Comparison of ENCODE assay signal across 10 cellular contexts in genomic region chr11:46338988-46339666, GRCh38. TPM values are rescaled to one million over a fixed set of nuclear protein-coding genes. Genes with fewer than 3 reads are reported as not detected.
DNase-seq lines count a peak whose midpoint lies in the region; ATAC-seq, FAIRE-seq and TF ChIP-seq lines count a peak whose summit lies in the region.
"Had no signal": no experiment of that assay in that cellular context is flagged by ENCODE, and none has a peak within 500 bp of the region (broad histone marks: within the 10 kb centered on the region; RNA-seq: fewer than 3 reads in every experiment).

No MANE protein-coding gene starts in this region.

- peaks cover 0 to 6% of the 10 kb centered on the region in 2 donors for H3K4me1 ChIP-seq in esophagus (ENCODE audit: control insufficient read depth in 2 of 2, insufficient read depth in 2 of 2, low read length in 1 of 2)

- ATAC-seq in GM18519 (IDR thresholded peaks at IDR 0.05; ENCODE audit: low FRiP score, unreplicated experiment) (no peak), HG02571 (IDR thresholded peaks at IDR 0.05; ENCODE audit: unreplicated experiment) (no peak), omental fat pad (ENCODE audit: low FRiP score) (no peak)

- TF ChIP-seq CTCF in neural cell (IDR thresholded peaks at IDR 0.05; ENCODE audit: poor library complexity, severe bottlenecking) (peak; percentile 39), omental fat pad (IDR thresholded peaks at IDR 0.05) (no peak)

- peak overlapping the region; percentile 61 for H3K9ac ChIP-seq in neural cell (ENCODE audit: low read length)

- no peaks in the 10 kb centered on the region for H3K27me3 ChIP-seq in esophagus (ENCODE audit: control insufficient read depth in 1 of 2, insufficient read depth in 2 of 2, low read length in 2 of 2)
- H3K27me3 ChIP-seq in neural cell (ENCODE audit: insufficient read depth, low read depth, low read length) = peaks cover 3% of the 10 kb centered on the region

- no peak for TF ChIP-seq RAD21 in neural cell (conservative IDR thresholded peaks at IDR 0.05)

- peak; percentile 30 for DNase-seq in DMS 273 treated with DMSO at 0.1 percent for 48 hours (lab: John Stamatoyannopoulos, UW)
- DNase-seq in NCI-H2227 treated with DMSO at 0.1 percent for 48 hours (lab: John Stamatoyannopoulos, UW) = peak; percentile 72
- no peak for DNase-seq in GM12892 (ENCODE audit: insufficient read length)
- DNase-seq in omental fat pad (ENCODE audit: low spot score) = no peak
- DNase-seq: cortex of kidney had no signal

- H3K4me3 ChIP-seq in esophagus (ENCODE audit: low read depth in 1 of 2, low read length in 2 of 2) (peak overlapping the region in 1 of 2 donors; percentile 9), neural cell (ENCODE audit: low read length) (peak overlapping the region; percentile 54)

- peaks cover 5% of the 10 kb centered on the region for H3K79me2 ChIP-seq in neural cell (replicated peaks; ENCODE audit: insufficient read depth, low read length)

- H3K27ac ChIP-seq in esophagus (ENCODE audit: low read depth in 2 of 2, low read length in 1 of 2) = peak overlapping the region; percentile 42 to 78
- H3K27ac ChIP-seq in neural cell (ENCODE audit: low read length) = peak overlapping the region; percentile 84

- TF ChIP-seq POLR2A in GM12892 (IDR thresholded peaks at IDR 0.05; ENCODE audit: low read depth, low read length) = no peak

- H3K9me3 ChIP-seq in esophagus (ENCODE audit: control insufficient read depth in 2 of 2, insufficient read depth in 1 of 2, low read depth in 1 of 2, low read length in 1 of 2) (no peaks in the 10 kb centered on the region), neural cell (ENCODE audit: low read length) (no peaks in the 10 kb centered on the region)

- FAIRE-seq in GM12892 (lab: Jason Lieb, UNC) = no peak

- TF ChIP-seq EP300 in neural cell (conservative IDR thresholded peaks at IDR 0.05; ENCODE audit: poor library complexity, severe bottlenecking) = no peak

- 27 to 28% methylated on average over 16 of the region's 16 CpGs for WGBS in esophagus, 2 donors

- H3K9me2 ChIP-seq in neural cell (ENCODE audit: insufficient read depth, low read length) = no peaks in the 10 kb centered on the region

- peak overlapping the region; percentile 41 for H3K4me2 ChIP-seq in neural cell (ENCODE audit: low read length)

- no peaks in the 10 kb centered on the region for H3K36me3 ChIP-seq in esophagus (ENCODE audit: control insufficient read depth in 2 of 2, insufficient read depth in 2 of 2, low read length in 1 of 2)
- H3K36me3 ChIP-seq in neural cell (ENCODE audit: insufficient read depth, low read length) = no peaks in the 10 kb centered on the region

- peak overlapping the region; percentile 4 for H2AFZ ChIP-seq in neural cell (ENCODE audit: low read depth, low read length)

- no peaks in the 10 kb centered on the region for H4K20me1 ChIP-seq in neural cell (ENCODE audit: insufficient read depth)

- no peaks in the 10 kb centered on the region for H3F3A ChIP-seq in neural cell (ENCODE audit: insufficient read depth, low read length, poor library complexity, severe bottlenecking)

TF ChIP-seq in neural cell, 6 proteins besides CTCF, POLR2A, EP300 and RAD21:
- TF ChIP-seq MXI1 (conservative IDR thresholded peaks at IDR 0.05; ENCODE audit: poor library complexity, severe bottlenecking) (no peak), POLR2AphosphoS5 (IDR thresholded peaks at IDR 0.05) (peak; percentile 18), TAF1 (IDR thresholded peaks at IDR 0.05; ENCODE audit: low read depth) (no peak), SMC3 (conservative IDR thresholded peaks at IDR 0.05; ENCODE audit: poor library complexity) (peak; percentile 21), REST (IDR thresholded peaks at IDR 0.05; ENCODE audit: borderline replicate concordance) (no peak)

RNA-seq across cellular contexts. Expression of gene DGKZ, which starts 8.1 kb away (rescaled TPM):
- polyA plus RNA-seq in esophagus = 10 to 100 TPM; 27.3 to 36.6 TPM
- polyA plus RNA-seq in neural cell = 55.7 and 91.0 TPM in 2 replicates
- 62.5 and 66.7 TPM in 2 replicates for polyA minus RNA-seq in neural cell
- polyA plus RNA-seq in GM12892 (2012; ENCODE audit: missing spikeins) = 11.6 TPM
- total RNA-seq in omental fat pad = 10 to 100 TPM; 29.2 to 79.4 (median 63.3) TPM

RNA-seq across cellular contexts. Expression of gene MDK, which starts 42.3 kb away (rescaled TPM):
- polyA plus RNA-seq in esophagus = 10 to 100 TPM; 19.9 to 24.3 TPM
- polyA plus RNA-seq in neural cell = 90.3 and 120 TPM in 2 replicates
- 34.3 and 38.1 TPM in 2 replicates for polyA minus RNA-seq in neural cell
- polyA plus RNA-seq in GM12892 (2012; ENCODE audit: missing spikeins) = 6.6 TPM
- 10 to 100 TPM; 11.7 to 18.1 (median 15.2) TPM for total RNA-seq in omental fat pad

RNA-seq across cellular contexts. Expression of gene CHRM4, which starts 52.4 kb away (rescaled TPM):
- polyA plus RNA-seq in esophagus = under 1 TPM in 1 of 2 donors, not detected in 1; 0.02 TPM
- polyA plus RNA-seq in neural cell = 8.2 and 11.6 TPM in 2 replicates
- polyA minus RNA-seq in neural cell = 18.4 and 24.1 TPM in 2 replicates
- polyA plus RNA-seq in GM12892 (2012; ENCODE audit: missing spikeins) = not detected
- under 1 TPM in 2 of 4 donors, not detected in 2; 0.63 to 0.74 TPM for total RNA-seq in omental fat pad
- total RNA-seq: NCI-H460 had no signal

Comparison
In these comparisons a context has a peak if more than half of its experiments do, and no peak if none do; other contexts are left out.
1. DNase-seq: peak in DMS 273 treated with DMSO at 0.1 percent for 48 hours (single experiment) and NCI-H2227 treated with DMSO at 0.1 percent for 48 hours (single experiment); none in GM12892 (single experiment) and omental fat pad (single experiment).